In the genomic region with DNA sequence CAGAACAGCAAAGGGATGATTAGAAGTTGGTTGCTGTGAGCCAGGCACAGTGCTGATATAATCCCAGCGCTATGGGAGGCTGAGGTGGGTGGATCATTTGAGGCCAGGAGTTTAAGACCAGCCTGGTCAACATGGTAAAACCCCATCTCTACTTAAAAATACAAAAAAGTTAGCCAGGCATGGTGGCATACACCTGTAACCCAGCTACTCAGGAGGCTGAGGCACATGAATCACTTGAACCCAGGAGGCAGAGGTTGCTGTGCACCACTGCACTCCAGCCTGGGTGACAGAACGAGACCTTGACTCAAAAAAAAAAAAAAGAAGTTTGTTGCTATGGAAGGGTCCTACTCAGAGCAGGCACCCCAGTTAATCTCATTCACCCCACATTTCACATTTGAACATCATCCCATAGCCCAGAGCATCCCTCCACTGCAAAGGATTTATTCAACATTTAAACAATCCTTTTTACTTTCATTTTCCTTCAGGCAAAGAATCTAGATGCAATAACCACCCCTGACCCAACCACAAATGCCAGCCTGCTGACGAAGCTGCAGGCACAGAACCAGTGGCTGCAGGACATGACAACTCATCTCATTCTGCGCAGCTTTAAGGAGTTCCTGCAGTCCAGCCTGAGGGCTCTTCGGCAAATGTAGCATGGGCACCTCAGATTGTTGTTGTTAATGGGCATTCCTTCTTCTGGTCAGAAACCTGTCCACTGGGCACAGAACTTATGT, we compare ENCODE assay signal across 12 cellular contexts. TPM values are rescaled to one million over a fixed set of nuclear protein-coding genes. Genes with fewer than 3 reads are reported as not detected.
DNase-seq lines count a peak whose midpoint lies in the region; ATAC-seq, FAIRE-seq and TF ChIP-seq lines count a peak whose summit lies in the region.
"Had no signal": no experiment of that assay in that cellular context is flagged by ENCODE, and none has a peak within 500 bp of the region (broad histone marks: within the 10 kb centered on the region; RNA-seq: fewer than 3 reads in every experiment).

No MANE protein-coding gene starts in this region.

- no peaks in the 10 kb centered on the region for H3K79me2 ChIP-seq in GM23338 (replicated peaks; ENCODE audit: insufficient read depth)

- no peak for ATAC-seq in Right ventricle myocardium inferior
- ATAC-seq in GM23338 = no peak

- H3K4me3 Mint-ChIP-seq in GM23338 = no peak overlapping the region
- H3K4me3 Mint-ChIP-seq: CD4-positive, alpha-beta T cell had no signal

- no peaks in the 10 kb centered on the region for H3K27me3 ChIP-seq in right atrium auricular region
- H3K27me3 ChIP-seq in SJSA1 (replicated peaks) = no peaks in the 10 kb centered on the region
- no peaks in the 10 kb centered on the region for H3K27me3 ChIP-seq in esophagus muscularis mucosa
- no peaks in the 10 kb centered on the region for H3K27me3 ChIP-seq in GM23338 (ENCODE audit: insufficient read depth)

- H4K20me1 ChIP-seq in GM23338 (replicated peaks; ENCODE audit: insufficient read depth) = no peaks in the 10 kb centered on the region

- H3K9ac ChIP-seq in kidney (ENCODE audit: low read length in 2 of 2) = no peak overlapping the region

- no peaks in the 10 kb centered on the region for H3K9me2 ChIP-seq in GM23338 (ENCODE audit: insufficient read depth)

- intact Hi-C loops in Right ventricle myocardium inferior (cut with DNase I) = no loop called here
- intact Hi-C loops in esophagus muscularis mucosa (cut with DNase I) = no loop called here
- intact Hi-C loops in kidney (cut with DNase I) = no loop called here

- H3K27ac ChIP-seq in right atrium auricular region (no peak overlapping the region), SJSA1 (peak overlapping the region; percentile 69), esophagus muscularis mucosa (replicated peaks in 1 of 4) (peak overlapping the region in 2 of 4 donors; percentile 4 to 32), kidney (ENCODE audit: low read depth in 2 of 2, low read length in 2 of 2) (no peak overlapping the region), GM23338 (ENCODE audit: low read depth) (no peak overlapping the region)
- H3K27ac ChIP-seq: neutrophil had no signal

- TF ChIP-seq EP300 in esophagus muscularis mucosa (IDR thresholded peaks at IDR 0.05) = no peak

- H3K36me3 Mint-ChIP-seq in GM23338 (ENCODE audit: low read depth) = no peaks in the 10 kb centered on the region

- peaks cover 24% of the 10 kb centered on the region for H3K4me1 Mint-ChIP-seq in GM23338

- FAIRE-seq in urothelium cell line (lab: Jason Lieb, UNC) (peak; percentile 59), kidney (lab: Jason Lieb, UNC) (no peak)

- H3K4me1 ChIP-seq in right atrium auricular region (peaks cover 0 to 21% of the 10 kb centered on the region in 2 donors), SJSA1 (replicated peaks) (peaks cover 42% of the 10 kb centered on the region), esophagus muscularis mucosa (peaks cover 22 to 40% (median 38%) of the 10 kb centered on the region in 4 donors), kidney (ENCODE audit: control insufficient read depth in 1 of 2, insufficient read depth in 1 of 2, low read depth in 1 of 2, low read length in 2 of 2) (peaks cover 6 to 7% of the 10 kb centered on the region in 2 donors), GM23338 (ENCODE audit: insufficient read depth) (peaks cover 12% of the 10 kb centered on the region; the same call in 1 of the 2 replicates)

- DNase-seq in Right ventricle myocardium inferior (ENCODE audit: missing footprints) = peak; percentile 28
- no peak for DNase-seq in right atrium auricular region (ENCODE audit: low spot score)
- peak; percentile 78 to 87 for DNase-seq in SJSA1 (ENCODE audit: low read depth in 1 of 2, low spot score in 2 of 2)
- no peak for DNase-seq in esophagus muscularis mucosa (ENCODE audit: extremely low spot score)
- peak; percentile 78 for DNase-seq in urothelium cell line (ENCODE audit: low spot score)
- no peak for DNase-seq in kidney
- no peak for DNase-seq in GM20000 (ENCODE audit: low spot score)
- no peak for DNase-seq in GM23338 (ENCODE audit: low spot score)
- DNase-seq: activated naive CD4-positive, alpha-beta T cell treated with anti-CD3 and anti-CD28 coated beads, Interleukin-2, amount 50 U/mL, for 16 hours; CD4-positive, alpha-beta T cell; NCI-H1048 had no signal

- H3K27me3 Mint-ChIP-seq in GM23338 (ENCODE audit: insufficient read depth, low read depth, poor library complexity) = peaks cover 6% of the 10 kb centered on the region

- no peak for TF ChIP-seq CTCF in right atrium auricular region (IDR thresholded peaks at IDR 0.05)
- no peak for TF ChIP-seq CTCF in esophagus muscularis mucosa (IDR thresholded peaks at IDR 0.05)
- no peak for TF ChIP-seq CTCF in kidney (IDR thresholded peaks at IDR 0.05; ENCODE audit: borderline replicate concordance, extremely low read depth, insufficient read depth)
- TF ChIP-seq CTCF in GM20000 (IDR thresholded peaks at IDR 0.05; ENCODE audit: extremely low read depth, missing control alignments) = no peak
- no peak for TF ChIP-seq CTCF in GM23338 (conservative IDR thresholded peaks at IDR 0.05; ENCODE audit: low read depth in 2 of 2)

- no peak overlapping the region for H2AFZ ChIP-seq in GM23338

- H3K9me3 ChIP-seq in right atrium auricular region (no peaks in the 10 kb centered on the region), SJSA1 (replicated peaks) (no peaks in the 10 kb centered on the region), esophagus muscularis mucosa (peaks cover 0 to under 1% (median 0%) of the 10 kb centered on the region in 4 donors), kidney (ENCODE audit: control insufficient read depth in 1 of 2, low read length in 2 of 2) (no peaks in the 10 kb centered on the region)
- H3K9me3 ChIP-seq: neutrophil had no signal

- no peak overlapping the region for H3K4me2 ChIP-seq in GM23338

- H3K4me3 ChIP-seq in right atrium auricular region = no peak overlapping the region
- no peak overlapping the region for H3K4me3 ChIP-seq in SJSA1
- peak overlapping the region in 3 of 4 donors; percentile 3 to 34 (median 11) for H3K4me3 ChIP-seq in esophagus muscularis mucosa
- no peak overlapping the region for H3K4me3 ChIP-seq in kidney (ENCODE audit: low read length in 2 of 2)
- H3K4me3 ChIP-seq in GM23338 = no peak overlapping the region

- no peaks in the 10 kb centered on the region; the same call in 2 of the 3 replicates for H3K9me3 Mint-ChIP-seq in GM23338
- H3K9me3 Mint-ChIP-seq: CD4-positive, alpha-beta T cell had no signal

- H3F3A ChIP-seq in GM23338 (replicated peaks; ENCODE audit: low read depth) = no peaks in the 10 kb centered on the region; the same call in 1 of the 2 replicates

- no peak overlapping the region for H3K27ac Mint-ChIP-seq in GM23338
- H3K27ac Mint-ChIP-seq: CD4-positive, alpha-beta T cell had no signal

- no peak for TF ChIP-seq POLR2A in esophagus muscularis mucosa (IDR thresholded peaks at IDR 0.05; ENCODE audit: low read depth)

- no peaks in the 10 kb centered on the region for H3K36me3 ChIP-seq in right atrium auricular region
- H3K36me3 ChIP-seq in SJSA1 = peaks cover 26% of the 10 kb centered on the region
- H3K36me3 ChIP-seq in esophagus muscularis mucosa = no peaks in the 10 kb centered on the region
- H3K36me3 ChIP-seq in kidney (ENCODE audit: control insufficient read depth in 1 of 2, insufficient read depth in 2 of 2, low read length in 2 of 2) = no peaks in the 10 kb centered on the region
- H3K36me3 ChIP-seq in GM23338 (ENCODE audit: insufficient read depth) = no peaks in the 10 kb centered on the region
- H3K36me3 ChIP-seq: neutrophil had no signal

- 58% methylated on average over 5 of the region's 5 CpGs for WGBS in esophagus muscularis mucosa

TF ChIP-seq in GM23338, 12 proteins besides CTCF, POLR2A, EP300 and RAD21 (continues in another document):
- TF ChIP-seq JUNB (IDR thresholded peaks at IDR 0.05; ENCODE audit: unreplicated experiment) (no peak), EZH2 (IDR thresholded peaks at IDR 0.05; ENCODE audit: low read depth, unreplicated experiment) (no peak), ZNF114 (CRISPR knock-in tag; IDR thresholded peaks at IDR 0.05) (no peak), ZNF331 (CRISPR knock-in tag; IDR thresholded peaks at IDR 0.05; ENCODE audit: low read depth) (no peak)

RNA-seq across cellular contexts. Expression of a gene that starts 4.1 kb away (rescaled TPM):
- 0.60 TPM for total RNA-seq in Right ventricle myocardium inferior
- total RNA-seq in right atrium auricular region = 10 to 100 TPM in 1 of 2 donors, 1 to 10 TPM in 1; 3.6 to 19.8 TPM
- total RNA-seq in SJSA1 (2014; rRNA removed; shearing (Covaris generic)) = 3.3 and 5.8 TPM in 2 replicates
- total RNA-seq in esophagus muscularis mucosa = 10 to 100 TPM in 1 of 4 donors, 1 to 10 TPM in 2, under 1 TPM in 1; 0.83 to 51.4 (median 3.4) TPM
- 1.6 TPM for total RNA-seq in kidney
- polyA plus RNA-seq in kidney (ENCODE audit: insufficient read depth, low read depth, low replicate concordance) = 0.58 TPM
- not detected in 2 replicates for total RNA-seq in GM23338 (2014; rRNA removed; shearing (Covaris generic))
- polyA plus RNA-seq in GM23338 (2016; fragmentation: Nextera tagmentation; extraction: Ambion mirVana) = 0.40 and 1.6 TPM in 2 replicates
- total RNA-seq: CD4-positive, alpha-beta T cell had no signal

Comparison
In these comparisons a context has a peak if more than half of its experiments do, and no peak if none do; other contexts are left out.
1. DNase-seq: peak in Right ventricle myocardium inferior (single experiment), SJSA1 (2 of 2) and urothelium cell line (single experiment); none in right atrium auricular region (single experiment), esophagus muscularis mucosa (single experiment), kidney (single experiment), GM20000 (single experiment) and GM23338 (single experiment).
2. H3K4me3 ChIP-seq: peak in esophagus muscularis mucosa (3 of 4); none in right atrium auricular region (0 of 2), SJSA1 (single experiment), kidney (0 of 2) and GM23338 (single experiment).